1 cellular context compared by ENCODE assay signal in genomic region chr4:184080674-184081073, GRCh38.
TF ChIP-seq lines count a peak whose summit lies in the region.

No MANE protein-coding gene starts in this region.

TF ChIP-seq in HepG2, 621 proteins besides CTCF, POLR2A, EP300 and RAD21 (continued from another document and continues in another):
- no peak for TF ChIP-seq ZNF552 (CRISPR knock-in tag; IDR thresholded peaks at IDR 0.05; ENCODE audit: borderline replicate concordance)
- peak; percentile 72 for TF ChIP-seq POGZ (CRISPR knock-in tag; IDR thresholded peaks at IDR 0.05)
- TF ChIP-seq CC2D1A (CRISPR knock-in tag; IDR thresholded peaks at IDR 0.05) = no peak
- TF ChIP-seq ZNF572 (CRISPR knock-in tag; IDR thresholded peaks at IDR 0.05) = no peak
- TF ChIP-seq CEBPG (CRISPR knock-in tag; IDR thresholded peaks at IDR 0.05) = no peak
- TF ChIP-seq RBFOX2 (IDR thresholded peaks at IDR 0.05; ENCODE audit: low read depth, low read length) = no peak
- no peak for TF ChIP-seq ZNF407 (CRISPR knock-in tag; IDR thresholded peaks at IDR 0.05; ENCODE audit: not compliant biosample characterization)
- TF ChIP-seq ZNF430 (CRISPR knock-in tag; IDR thresholded peaks at IDR 0.05) = peak; percentile 35; the same call in 1 of the 2 replicates
- no peak for TF ChIP-seq BRD4 (CRISPR knock-in tag; IDR thresholded peaks at IDR 0.05)
- no peak for TF ChIP-seq BRF2 (CRISPR knock-in tag; IDR thresholded peaks at IDR 0.05)
- no peak for TF ChIP-seq ZNF331 (CRISPR knock-in tag; IDR thresholded peaks at IDR 0.05)
- TF ChIP-seq ZNF773 (CRISPR knock-in tag; IDR thresholded peaks at IDR 0.05; ENCODE audit: borderline replicate concordance) = no peak
- no peak for TF ChIP-seq SYNCRIP (IDR thresholded peaks at IDR 0.05; ENCODE audit: insufficient read depth, low read depth, low read length)
- no peak for TF ChIP-seq SOX13 (IDR thresholded peaks at IDR 0.05)
- peak in 1 of 2 experiments; percentile 52; a peak in 2 of 4 replicates for TF ChIP-seq SOX13 (CRISPR knock-in tag; conservative IDR thresholded peaks at IDR 0.05 in 1 of 2, IDR thresholded peaks at IDR 0.05 in 1 of 2)
- TF ChIP-seq SRY (CRISPR knock-in tag; IDR thresholded peaks at IDR 0.05) = no peak
- TF ChIP-seq CCAR2 (optimal IDR thresholded peaks at IDR 0.05; ENCODE audit: low read depth, low read length) = no peak
- TF ChIP-seq PRDM15 (CRISPR knock-in tag; IDR thresholded peaks at IDR 0.05) = no peak
- TF ChIP-seq DMTF1 (CRISPR knock-in tag; IDR thresholded peaks at IDR 0.05) = no peak
- TF ChIP-seq NRL (CRISPR knock-in tag; IDR thresholded peaks at IDR 0.05; ENCODE audit: borderline replicate concordance) = no peak
- TF ChIP-seq ARHGAP35 (CRISPR knock-in tag; IDR thresholded peaks at IDR 0.05; ENCODE audit: borderline replicate concordance) = no peak
- TF ChIP-seq IRX3 (CRISPR knock-in tag; IDR thresholded peaks at IDR 0.05; ENCODE audit: borderline replicate concordance, low read depth) = peak; percentile 36; the same call in 1 of the 2 replicates
- no peak for TF ChIP-seq THYN1 (CRISPR knock-in tag; IDR thresholded peaks at IDR 0.05; ENCODE audit: borderline replicate concordance, low read depth)
- TF ChIP-seq ZNF414 (CRISPR knock-in tag; IDR thresholded peaks at IDR 0.05) = no peak
- TF ChIP-seq ZNF800 (CRISPR knock-in tag; IDR thresholded peaks at IDR 0.05) = no peak
- no peak for TF ChIP-seq ZNF704 (CRISPR knock-in tag; IDR thresholded peaks at IDR 0.05; ENCODE audit: borderline replicate concordance)
- no peak for TF ChIP-seq SETDB1 (CRISPR knock-in tag; IDR thresholded peaks at IDR 0.05; ENCODE audit: borderline replicate concordance)
- no peak for TF ChIP-seq ZNF235 (CRISPR knock-in tag; IDR thresholded peaks at IDR 0.05; ENCODE audit: borderline replicate concordance)
- TF ChIP-seq BORCS8-MEF2B (CRISPR knock-in tag; IDR thresholded peaks at IDR 0.05) = peak; percentile 67; the same call in 1 of the 2 replicates
- TF ChIP-seq POLR2G (IDR thresholded peaks at IDR 0.05; ENCODE audit: low read depth, low read length) = no peak
- TF ChIP-seq ZBTB26 (CRISPR knock-in tag; IDR thresholded peaks at IDR 0.05; ENCODE audit: borderline replicate concordance) = no peak
- no peak for TF ChIP-seq ZFP90 (CRISPR knock-in tag; IDR thresholded peaks at IDR 0.05; ENCODE audit: borderline replicate concordance)
- TF ChIP-seq ZBTB10 (CRISPR knock-in tag; IDR thresholded peaks at IDR 0.05; ENCODE audit: borderline replicate concordance) = no peak
